In genomic region chr1:168470821-168471473, GRCh38 we compare ENCODE assay signal across 9 cellular contexts.
DNase-seq lines count a peak whose midpoint lies in the region; ATAC-seq, FAIRE-seq and TF ChIP-seq lines count a peak whose summit lies in the region.
"Had no signal": no experiment of that assay in that cellular context is flagged by ENCODE, and none has a peak within 500 bp of the region (broad histone marks: within the 10 kb centered on the region; RNA-seq: fewer than 3 reads in every experiment).

No MANE protein-coding gene starts in this region.

- ATAC-seq in GM21717 (IDR thresholded peaks at IDR 0.05; ENCODE audit: unreplicated experiment) (no peak), lower lobe of right lung (no peak), HG03108 (IDR thresholded peaks at IDR 0.05; ENCODE audit: unreplicated experiment) (no peak)

- H3K36me3 ChIP-seq in adrenal gland (replicated peaks in 1 of 2) (no peaks in the 10 kb centered on the region), lower lobe of right lung (no peaks in the 10 kb centered on the region)

- H3K4me1 ChIP-seq in adrenal gland (replicated peaks in 1 of 2) = peaks cover 20 to 43% of the 10 kb centered on the region in 2 donors
- peaks cover 46% of the 10 kb centered on the region for H3K4me1 ChIP-seq in lower lobe of right lung

- peak; percentile 68 for DNase-seq in AG20443 (ENCODE audit: low spot score)
- peak; percentile 51 for DNase-seq in HTR-8/SVneo (ENCODE audit: insufficient read length, low spot score)
- peak in 1 of 7 donors; percentile 26 for DNase-seq in adrenal gland
- DNase-seq in kidney tubule cell (ENCODE audit: low spot score) = peak; percentile 95
- DNase-seq in lower lobe of right lung = no peak
- no peak for DNase-seq in iPS-NIHi11 (ENCODE audit: low spot score)
- DNase-seq: dermis blood vessel endothelial cell had no signal

- TF ChIP-seq CTCF in adrenal gland (IDR thresholded peaks at IDR 0.05) (peak in 1 of 6 experiments; percentile 17), lower lobe of right lung (IDR thresholded peaks at IDR 0.05) (no peak)

- H3K27ac ChIP-seq in adrenal gland (peak overlapping the region in 3 of 5 donors; percentile 17 to 49 (median 43)), lower lobe of right lung (no peak overlapping the region)

- no peak for FAIRE-seq in HTR-8/SVneo (lab: Jason Lieb, UNC)

- H3K27me3 ChIP-seq in adrenal gland = no peaks in the 10 kb centered on the region
- no peaks in the 10 kb centered on the region for H3K27me3 ChIP-seq in lower lobe of right lung (ENCODE audit: low read depth)

- WGBS in adrenal gland, 4 donors = 38 to 49% (median 40%) methylated on average over 2 of the region's 2 CpGs

- TF ChIP-seq POLR2A in adrenal gland (IDR thresholded peaks at IDR 0.05) = no peak

- no peak overlapping the region for H3K4me3 ChIP-seq in adrenal gland
- H3K4me3 ChIP-seq in lower lobe of right lung = no peak overlapping the region

- H3K9me3 ChIP-seq in adrenal gland (replicated peaks in 1 of 3) (no peaks in the 10 kb centered on the region), lower lobe of right lung (peaks cover 4% of the 10 kb centered on the region)

- intact Hi-C loops in adrenal gland (cut with DNase I) (no loop called here), lower lobe of right lung (cut with DNase I) (no loop called here)

Comparison
In these comparisons a context has a peak if more than half of its experiments do, and no peak if none do; other contexts are left out.
1. DNase-seq: peak in AG20443 (single experiment), HTR-8/SVneo (single experiment) and kidney tubule cell (single experiment); none in lower lobe of right lung (single experiment) and iPS-NIHi11 (single experiment).